Comparison of ENCODE assay signal across 32 cellular contexts in the genomic region with DNA sequence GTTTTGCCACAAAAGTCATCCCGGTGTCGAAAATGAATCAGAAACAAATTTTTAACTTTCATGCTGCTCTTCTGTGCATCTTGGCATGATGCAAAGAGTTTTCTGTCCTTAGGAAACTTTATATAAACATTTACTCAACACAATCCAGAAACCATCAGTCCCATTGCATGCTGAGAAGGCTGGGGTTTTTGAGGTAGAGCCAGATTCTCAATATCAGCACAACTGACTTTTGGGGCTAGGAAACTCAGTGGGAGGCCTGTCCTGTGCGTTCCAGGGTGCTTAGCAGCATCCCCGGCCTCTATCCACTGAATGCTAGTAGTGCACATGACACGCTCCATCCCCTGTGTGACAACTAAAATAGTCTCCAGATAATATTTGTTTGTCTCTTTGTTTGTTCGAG.
DNase-seq lines count a peak whose midpoint lies in the region; ATAC-seq, FAIRE-seq and TF ChIP-seq lines count a peak whose summit lies in the region.
"Had no signal": no experiment of that assay in that cellular context is flagged by ENCODE, and none has a peak within 500 bp of the region (broad histone marks: within the 10 kb centered on the region; RNA-seq: fewer than 3 reads in every experiment).

No MANE protein-coding gene starts in this region.

- DNase-seq in MCF 10A (ENCODE audit: unreplicated experiment) (peak; percentile 0), mammary epithelial cell (no peak), astrocyte of the spinal cord (ENCODE audit: low read depth, low spot score) (peak; percentile 85), fibroblast of the conjunctiva (ENCODE audit: low read depth) (peak; percentile 6), colonic mucosa (no peak), HepG2 (ENCODE audit: low spot score) (no peak)
- DNase-seq in activated T-helper 2 cell treated with anti-CD3 and anti-CD28 coated beads, Interferon-gamma antibody, Interleukin-2, Interleukin-4, amounts not matched to agents 10 μg/mL and 5 μg/mL and 100 μg/mL, durations not matched to agents 14 hours and 24 hours and 36 hours (ENCODE audit: low spot score), result no peak
- DNase-seq: 8988T; activated CD4-positive, alpha-beta T cell treated with anti-CD3 and anti-CD28 coated beads for 4 hours; amygdala; caudate nucleus; CD4-positive, alpha-beta T cell; erythroblast; HCEC 1CT; Karpas-422; kidney glomerular epithelial cell; NCI-H146; NCI-H748 treated with DMSO at 0.1 percent for 48 hours; nephron progenitor cell; ovary; SHP77 treated with DMSO at 0.1 percent for 48 hours; stimulated activated naive CD8-positive, alpha-beta T cell treated with anti-CD3 and anti-CD28 coated beads, Interleukin-15, Interleukin-2, amounts not matched to agents 100 U/mL and 50 U/mL, for 24 hours; testis; WERI-Rb-1 had no signal

- TF ChIP-seq CTCF in MCF 10A (IDR thresholded peaks at IDR 0.05; ENCODE audit: unreplicated experiment) (no peak), mammary epithelial cell (conservative IDR thresholded peaks at IDR 0.05 in 1 of 2, IDR thresholded peaks at IDR 0.05 in 1 of 2; ENCODE audit: extremely low read depth in 1 of 2, insufficient read depth in 1 of 2, low read depth in 1 of 2, low read length in 2 of 2) (no peak), astrocyte of the spinal cord (IDR thresholded peaks at IDR 0.05; ENCODE audit: low read depth, low read length) (no peak), colonic mucosa (IDR thresholded peaks at IDR 0.05) (no peak), HepG2 (CRISPR knock-in tag; IDR thresholded peaks at IDR 0.05) (no peak)

- intact Hi-C loops in MCF 10A (cut with micrococcal nuclease), result no loop called here
- intact Hi-C loops in mammary epithelial cell (cut with micrococcal nuclease), result no loop called here
- intact Hi-C loops in activated T-helper 2 cell treated with anti-CD3 and anti-CD28 coated beads, Interferon-gamma antibody, Interleukin-2, Interleukin-4, amounts not matched to agents 10 μg/mL and 5 μg/mL and 100 μg/mL, durations not matched to agents 14 hours and 24 hours and 36 hours (cut with micrococcal nuclease), result no loop called here
- intact Hi-C loops in colonic mucosa (cut with DNase I), result no loop called here
- intact Hi-C loops in HepG2 (cut with micrococcal nuclease; ENCODE audit: unreplicated experiment), result no loop called here

- WGBS in mammary epithelial cell (ENCODE audit: low coverage, missing lambda C conversion rate), result 60% methylated on average over 6 of the region's 6 CpGs
- 5% methylated on average over 6 of the region's 6 CpGs for WGBS in HepG2 (ENCODE audit: low lambda C conversion rate)

- H3K36me3 ChIP-seq in mammary epithelial cell (ENCODE audit: insufficient read depth, low read length), result no peaks in the 10 kb centered on the region
- H3K36me3 ChIP-seq in colonic mucosa, result no peaks in the 10 kb centered on the region
- no peaks in the 10 kb centered on the region for H3K36me3 ChIP-seq in HepG2 (replicated peaks in 1 of 2; ENCODE audit: control insufficient read depth in 1 of 2, insufficient read depth in 2 of 2, low read length in 2 of 2)
- H3K36me3 ChIP-seq: gastroesophageal sphincter, ovary, WERI-Rb-1 had no signal

- dilution Hi-C loops in mammary epithelial cell (cut with HindIII; ENCODE audit: low sequenced_read_pairs), result no loop called here

- POLR2A ChIA-PET in MCF 10A (lab: Yijun Ruan, JAX) (no interaction called here), HepG2 (lab: Yijun Ruan, JAX) (no interaction called here)

- H3K27me3 ChIP-seq in mammary epithelial cell (ENCODE audit: insufficient read depth, low read length), result no peaks in the 10 kb centered on the region
- H3K27me3 ChIP-seq in colonic mucosa, result no peaks in the 10 kb centered on the region
- no peaks in the 10 kb centered on the region; a peak in 1 of 5 replicates for H3K27me3 ChIP-seq in HepG2 (ENCODE audit: control insufficient read depth in 1 of 2, insufficient read depth in 2 of 2, low read length in 2 of 2)
- H3K27me3 ChIP-seq: gastroesophageal sphincter, ovary, testis had no signal

- H3K4me3 ChIP-seq in mammary epithelial cell (replicated peaks in 1 of 3; ENCODE audit: insufficient read depth in 1 of 3, low read depth in 2 of 3, low read length in 3 of 3) (no peak overlapping the region), astrocyte of the spinal cord (ENCODE audit: low read depth, low read length) (no peak overlapping the region), colonic mucosa (no peak overlapping the region), HepG2 (replicated peaks in 1 of 3; ENCODE audit: insufficient read depth in 1 of 3, low read depth in 2 of 3, low read length in 3 of 3) (no peak overlapping the region)
- H3K4me3 ChIP-seq: gastroesophageal sphincter, lung, ovary, skin epidermis, testis had no signal

- H3K4me2 ChIP-seq in mammary epithelial cell (ENCODE audit: insufficient read depth, low read depth, low read length) (no peak overlapping the region), HepG2 (ENCODE audit: low read depth, low read length) (no peak overlapping the region)

- H3K27ac Mint-ChIP-seq in MCF 10A (ENCODE audit: low read depth, unreplicated experiment), result no peak overlapping the region
- no peak overlapping the region for H3K27ac Mint-ChIP-seq in activated T-helper 2 cell treated with anti-CD3 and anti-CD28 coated beads, Interferon-gamma antibody, Interleukin-2, Interleukin-4, amounts not matched to agents 10 μg/mL and 5 μg/mL and 100 μg/mL, durations not matched to agents 14 hours and 24 hours and 36 hours
- H3K27ac Mint-ChIP-seq: activated T-helper 17 cell treated with anti-CD3 and anti-CD28 coated beads, Interleukin-2, amount 50 U/mL, for 72 hours; CD4-positive, alpha-beta T cell; nephron progenitor cell had no signal

- no peak overlapping the region for H3K4me3 Mint-ChIP-seq in MCF 10A (ENCODE audit: unreplicated experiment)
- no peak overlapping the region for H3K4me3 Mint-ChIP-seq in activated T-helper 2 cell treated with anti-CD3 and anti-CD28 coated beads, Interferon-gamma antibody, Interleukin-2, Interleukin-4, amounts not matched to agents 10 μg/mL and 5 μg/mL and 100 μg/mL, durations not matched to agents 14 hours and 24 hours and 36 hours (ENCODE audit: low read depth)
- H3K4me3 Mint-ChIP-seq: activated T-helper 17 cell treated with anti-CD3 and anti-CD28 coated beads, Interleukin-2, amount 50 U/mL, for 72 hours; CD4-positive, alpha-beta T cell; nephron progenitor cell had no signal

- H3K9ac ChIP-seq in mammary epithelial cell (ENCODE audit: insufficient read depth, low read length) (no peak overlapping the region), colonic mucosa (ENCODE audit: low read depth in 2 of 2, low read length in 2 of 2) (no peak overlapping the region), HepG2 (ENCODE audit: insufficient read depth, low read depth, low read length) (no peak overlapping the region)

- no peaks in the 10 kb centered on the region for H3K36me3 Mint-ChIP-seq in MCF 10A (ENCODE audit: insufficient read depth, unreplicated experiment)
- no peaks in the 10 kb centered on the region for H3K36me3 Mint-ChIP-seq in activated T-helper 2 cell treated with anti-CD3 and anti-CD28 coated beads, Interferon-gamma antibody, Interleukin-2, Interleukin-4, amounts not matched to agents 10 μg/mL and 5 μg/mL and 100 μg/mL, durations not matched to agents 14 hours and 24 hours and 36 hours (ENCODE audit: low read depth)
- H3K36me3 Mint-ChIP-seq: activated naive CD4-positive, alpha-beta T cell treated with anti-CD3 and anti-CD28 coated beads, Interleukin-2, amount 50 U/mL, for 72 hours had no signal

- no peak overlapping the region for H2AFZ ChIP-seq in mammary epithelial cell (ENCODE audit: low read depth, low read length)
- H2AFZ ChIP-seq in HepG2 (ENCODE audit: low read length), result no peak overlapping the region

- H3K27ac ChIP-seq in mammary epithelial cell (ENCODE audit: insufficient read depth, low read depth, low read length), result no peak overlapping the region
- no peak overlapping the region for H3K27ac ChIP-seq in colonic mucosa
- no peak overlapping the region for H3K27ac ChIP-seq in HepG2 (ENCODE audit: extremely low read length, insufficient read depth, low read length)
- H3K27ac ChIP-seq: HL-60, ovary, skin epidermis, testis, WERI-Rb-1 had no signal

- no peaks in the 10 kb centered on the region for H4K20me1 ChIP-seq in mammary epithelial cell (ENCODE audit: insufficient read depth, low read length)
- no peaks in the 10 kb centered on the region for H4K20me1 ChIP-seq in HepG2 (ENCODE audit: insufficient read depth, low read length)

- no peak for ATAC-seq in HepG2
- ATAC-seq in GM21528 (IDR thresholded peaks at IDR 0.05; ENCODE audit: low FRiP score, unreplicated experiment), result no peak
- ATAC-seq: activated naive CD4-positive, alpha-beta T cell treated with anti-CD3 and anti-CD28 coated beads, Interleukin-2, amount 50 U/mL, for 72 hours; activated T-helper 17 cell treated with anti-CD3 and anti-CD28 coated beads, Interleukin-2, amount 50 U/mL, for 72 hours; gastroesophageal sphincter; stimulated activated naive CD8-positive, alpha-beta T cell treated with anti-CD3 and anti-CD28 coated beads, Interleukin-15, Interleukin-2, amounts not matched to agents 100 U/mL and 50 U/mL, for 24 hours had no signal

- peaks cover 8% of the 10 kb centered on the region for H3K9me3 Mint-ChIP-seq in MCF 10A (ENCODE audit: unreplicated experiment)
- peaks cover 3% of the 10 kb centered on the region for H3K9me3 Mint-ChIP-seq in activated T-helper 2 cell treated with anti-CD3 and anti-CD28 coated beads, Interferon-gamma antibody, Interleukin-2, Interleukin-4, amounts not matched to agents 10 μg/mL and 5 μg/mL and 100 μg/mL, durations not matched to agents 14 hours and 24 hours and 36 hours
- H3K9me3 Mint-ChIP-seq: activated T-helper 17 cell treated with anti-CD3 and anti-CD28 coated beads, Interleukin-2, amount 50 U/mL, for 72 hours; CD4-positive, alpha-beta T cell; nephron progenitor cell had no signal

- H3K4me1 Mint-ChIP-seq in MCF 10A (ENCODE audit: insufficient read depth, unreplicated experiment), result no peaks in the 10 kb centered on the region
- H3K4me1 Mint-ChIP-seq in activated T-helper 2 cell treated with anti-CD3 and anti-CD28 coated beads, Interferon-gamma antibody, Interleukin-2, Interleukin-4, amounts not matched to agents 10 μg/mL and 5 μg/mL and 100 μg/mL, durations not matched to agents 14 hours and 24 hours and 36 hours (ENCODE audit: low read depth), result no peaks in the 10 kb centered on the region
- H3K4me1 Mint-ChIP-seq: activated T-helper 17 cell treated with anti-CD3 and anti-CD28 coated beads, Interleukin-2, amount 50 U/mL, for 72 hours had no signal

- H3K9me3 ChIP-seq in mammary epithelial cell (replicated peaks; ENCODE audit: insufficient read depth, low read length), result peaks cover 4% of the 10 kb centered on the region
- H3K9me3 ChIP-seq in colonic mucosa, result no peaks in the 10 kb centered on the region
- H3K9me3 ChIP-seq in HepG2 (ENCODE audit: low read length), result no peaks in the 10 kb centered on the region
- H3K9me3 ChIP-seq: gastroesophageal sphincter, ovary, testis had no signal

- BruUV-seq in MCF 10A (replicated peaks; lab: Mats Ljungman, UMichigan) (no TSS peak), mammary epithelial cell (replicated peaks; lab: Mats Ljungman, UMichigan) (no TSS peak), HepG2 (replicated peaks; lab: Mats Ljungman, UMichigan) (no TSS peak)

- CTCF ChIA-PET in MCF 10A (lab: Yijun Ruan, JAX), result no interaction called here
- CTCF ChIA-PET in mammary epithelial cell (lab: Charles Lee; ENCODE audit: low non-redundant PET), result no interaction called here
- CTCF ChIA-PET in HepG2 (lab: Yijun Ruan, JAX; ENCODE audit: low intra/inter-chr PET ratio, low total read pairs), result no interaction called here

- TF ChIP-seq EP300 in HepG2 (IDR thresholded peaks at IDR 0.05; ENCODE audit: low read depth in 2 of 2, low read length in 2 of 2) (no peak), HepG2 (CRISPR knock-in tag; IDR thresholded peaks at IDR 0.05; ENCODE audit: borderline replicate concordance) (no peak)

- FAIRE-seq in HepG2 (lab: Jason Lieb, UNC), result no peak
- FAIRE-seq: GM12891 had no signal

- H3K4me1 ChIP-seq in mammary epithelial cell (ENCODE audit: insufficient read depth, low read length) (no peaks in the 10 kb centered on the region), colonic mucosa (no peaks in the 10 kb centered on the region), HepG2 (ENCODE audit: insufficient read depth, low read length) (no peaks in the 10 kb centered on the region)
- H3K4me1 ChIP-seq: testis had no signal

- no peak for TF ChIP-seq RAD21 in HepG2 (CRISPR knock-in tag; IDR thresholded peaks at IDR 0.05)

- H3K27me3 Mint-ChIP-seq in MCF 10A (ENCODE audit: insufficient read depth, unreplicated experiment), result no peaks in the 10 kb centered on the region
- no peaks in the 10 kb centered on the region for H3K27me3 Mint-ChIP-seq in activated T-helper 2 cell treated with anti-CD3 and anti-CD28 coated beads, Interferon-gamma antibody, Interleukin-2, Interleukin-4, amounts not matched to agents 10 μg/mL and 5 μg/mL and 100 μg/mL, durations not matched to agents 14 hours and 24 hours and 36 hours (ENCODE audit: low read depth)

- in situ Hi-C loops in mammary epithelial cell (cut with MboI; ENCODE audit: low sequenced_read_pairs in 2 of 2) (no loop called here), astrocyte of the spinal cord (cut with HindIII; ENCODE audit: low sequenced_read_pairs) (no loop called here), HepG2 (cut with HindIII; ENCODE audit: extremely low pct_ligation_motif_present, low pct_unique_long_range_greater_than_20kb) (no loop called here)

- H3K79me2 ChIP-seq in mammary epithelial cell (ENCODE audit: insufficient read depth, low read length), result no peaks in the 10 kb centered on the region
- no peaks in the 10 kb centered on the region for H3K79me2 ChIP-seq in HepG2 (ENCODE audit: insufficient read depth, low read length)

- TF ChIP-seq POLR2A in HepG2 (IDR thresholded peaks at IDR 0.05; ENCODE audit: insufficient read depth in 1 of 2, low read depth in 2 of 2, low read length in 2 of 2), result no peak

Comparison
In these comparisons a context has a peak if more than half of its experiments do, and no peak if none do; other contexts are left out.
1. DNase-seq: peak in MCF 10A (single experiment), astrocyte of the spinal cord (single experiment) and fibroblast of the conjunctiva (single experiment); none in mammary epithelial cell (single experiment), activated T-helper 2 cell treated with anti-CD3 and anti-CD28 coated beads, Interferon-gamma antibody, Interleukin-2, Interleukin-4, amounts not matched to agents 10 μg/mL and 5 μg/mL and 100 μg/mL, durations not matched to agents 14 hours and 24 hours and 36 hours (single experiment), colonic mucosa (single experiment) and HepG2 (single experiment).